In the genomic region with DNA sequence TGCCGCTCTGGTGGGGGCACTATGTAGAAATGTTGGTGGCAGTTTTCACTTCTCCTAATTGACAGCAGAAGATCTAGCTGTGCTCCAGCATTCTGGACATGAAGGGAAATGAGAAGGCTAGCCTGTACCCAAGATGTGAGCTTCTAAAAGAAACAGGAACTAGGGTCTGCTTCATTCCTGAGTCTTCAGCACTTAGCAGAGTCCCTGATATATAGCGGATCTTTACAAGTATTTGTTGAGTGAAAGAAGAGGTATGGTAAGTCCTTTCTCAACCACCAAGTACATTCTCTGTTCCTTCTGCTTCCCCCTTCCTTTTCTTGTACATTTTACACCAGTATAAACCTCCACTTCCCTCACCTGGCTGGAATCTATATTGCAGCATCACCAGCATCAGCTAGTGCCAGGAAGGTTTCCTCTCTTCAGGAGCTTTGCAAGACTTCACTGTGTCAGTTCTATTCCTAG, we compare ENCODE assay signal across 8 cellular contexts.
DNase-seq lines count a peak whose midpoint lies in the region; ATAC-seq and TF ChIP-seq lines count a peak whose summit lies in the region.

No MANE protein-coding gene starts in this region.

- TF ChIP-seq POLR2A in heart left ventricle (IDR thresholded peaks at IDR 0.05) = no peak
- no peak for TF ChIP-seq POLR2A in body of pancreas (IDR thresholded peaks at IDR 0.05)

- H3K36me3 Mint-ChIP-seq in activated naive CD4-positive, alpha-beta T cell treated with anti-CD3 and anti-CD28 coated beads, Interleukin-2, amount 50 U/mL, for 72 hours = no peaks in the 10 kb centered on the region

- H3K36me3 ChIP-seq in heart left ventricle = no peaks in the 10 kb centered on the region
- no peaks in the 10 kb centered on the region for H3K36me3 ChIP-seq in right atrium auricular region
- H3K36me3 ChIP-seq in body of pancreas (replicated peaks in 1 of 2; ENCODE audit: insufficient read depth in 1 of 2, low read depth in 2 of 2) = no peaks in the 10 kb centered on the region
- H3K36me3 ChIP-seq in upper lobe of right lung = no peaks in the 10 kb centered on the region
- no peaks in the 10 kb centered on the region for H3K36me3 ChIP-seq in GM23248 (ENCODE audit: low read depth)

- H3K9ac ChIP-seq in GM23248 = no peak overlapping the region

- intact Hi-C loops in heart left ventricle (cut with DNase I) (no loop called here), body of pancreas (cut with DNase I) (no loop called here), upper lobe of right lung (cut with DNase I) (no loop called here)

- H3F3A ChIP-seq in GM23248 (ENCODE audit: insufficient read depth) = no peaks in the 10 kb centered on the region

- no peaks in the 10 kb centered on the region for H3K9me2 ChIP-seq in GM23248 (ENCODE audit: insufficient read depth)

- H3K27ac ChIP-seq in heart left ventricle (no peak overlapping the region), right atrium auricular region (no peak overlapping the region), body of pancreas (peak overlapping the region in 1 of 4 donors; percentile 26), upper lobe of right lung (no peak overlapping the region), GM23248 (no peak overlapping the region)

- 87 to 89% (median 88%) methylated on average over 2 of the region's 2 CpGs for WGBS in heart left ventricle, 4 donors
- 92 to 94% methylated on average over 2 of the region's 2 CpGs for WGBS in body of pancreas, 2 donors
- 43 to 46% methylated on average over 2 of the region's 2 CpGs for WGBS in GM23248 (ENCODE audit: low coverage in 1 of 2, low lambda C conversion rate in 2 of 2, missing lambda C conversion rate in 2 of 2), 2 experiments

- no peaks in the 10 kb centered on the region for H3K79me2 ChIP-seq in GM23248 (ENCODE audit: insufficient read depth)

- peak in 3 of 4 donors; percentile 24 to 45 (median 36) for ATAC-seq in heart left ventricle
- peak; percentile 56 for ATAC-seq in HG03565 (IDR thresholded peaks at IDR 0.05; ENCODE audit: unreplicated experiment)
- no peak for ATAC-seq in body of pancreas
- peak; percentile 78 for ATAC-seq in upper lobe of right lung
- ATAC-seq in omental fat pad (ENCODE audit: low FRiP score) = no peak
- ATAC-seq in activated naive CD4-positive, alpha-beta T cell treated with anti-CD3 and anti-CD28 coated beads, Interleukin-2, amount 50 U/mL, for 72 hours = no peak

- peaks cover 0 to 6% (median 0%) of the 10 kb centered on the region in 12 donors for H3K4me1 ChIP-seq in heart left ventricle
- H3K4me1 ChIP-seq in right atrium auricular region = no peaks in the 10 kb centered on the region
- H3K4me1 ChIP-seq in body of pancreas = no peaks in the 10 kb centered on the region
- no peaks in the 10 kb centered on the region for H3K4me1 ChIP-seq in upper lobe of right lung
- H3K4me1 ChIP-seq in GM23248 (ENCODE audit: insufficient read depth) = no peaks in the 10 kb centered on the region

- in situ Hi-C loops in GM23248 (cut with MboI) = no loop called here

- H3K4me3 ChIP-seq in heart left ventricle (no peak overlapping the region), right atrium auricular region (no peak overlapping the region), body of pancreas (no peak overlapping the region), upper lobe of right lung (no peak overlapping the region), GM23248 (no peak overlapping the region)

- H4K20me1 ChIP-seq in GM23248 (ENCODE audit: insufficient read depth) = no peaks in the 10 kb centered on the region

- no peak overlapping the region for H3K4me2 ChIP-seq in GM23248 (ENCODE audit: unreplicated experiment)

- DNase-seq in heart left ventricle (no peak), right atrium auricular region (ENCODE audit: low spot score) (no peak), body of pancreas (peak in 1 of 4 donors; percentile 37), upper lobe of right lung (no peak), GM23248 (no peak), omental fat pad (ENCODE audit: low spot score) (no peak)
- DNase-seq in activated naive CD4-positive, alpha-beta T cell treated with anti-CD3 and anti-CD28 coated beads, Interleukin-2, amount 50 U/mL, for 72 hours (ENCODE audit: low spot score in 2 of 2) = no peak

- peaks cover 0 to 5% of the 10 kb centered on the region in 2 donors for H3K9me3 Mint-ChIP-seq in activated naive CD4-positive, alpha-beta T cell treated with anti-CD3 and anti-CD28 coated beads, Interleukin-2, amount 50 U/mL, for 72 hours

- H3K9me3 ChIP-seq in heart left ventricle (no peaks in the 10 kb centered on the region), right atrium auricular region (no peaks in the 10 kb centered on the region), body of pancreas (no peaks in the 10 kb centered on the region), upper lobe of right lung (no peaks in the 10 kb centered on the region), GM23248 (ENCODE audit: low read depth) (no peaks in the 10 kb centered on the region)

- H3K27me3 ChIP-seq in heart left ventricle (peaks cover 0 to 10% (median 0%) of the 10 kb centered on the region in 9 donors), right atrium auricular region (no peaks in the 10 kb centered on the region), body of pancreas (no peaks in the 10 kb centered on the region), upper lobe of right lung (no peaks in the 10 kb centered on the region), GM23248 (replicated peaks; ENCODE audit: insufficient read depth) (no peaks in the 10 kb centered on the region)

- no peak overlapping the region for H2AFZ ChIP-seq in GM23248

- no peak overlapping the region for H3K27ac Mint-ChIP-seq in activated naive CD4-positive, alpha-beta T cell treated with anti-CD3 and anti-CD28 coated beads, Interleukin-2, amount 50 U/mL, for 72 hours

- peak in 2 of 12 donors; percentile 21 to 29 for TF ChIP-seq CTCF in heart left ventricle (IDR thresholded peaks at IDR 0.05)
- no peak for TF ChIP-seq CTCF in right atrium auricular region (IDR thresholded peaks at IDR 0.05)
- TF ChIP-seq CTCF in body of pancreas (IDR thresholded peaks at IDR 0.05) = peak in 4 of 7 experiments; percentile 10 to 32 (median 18)
- no peak for TF ChIP-seq CTCF in upper lobe of right lung (IDR thresholded peaks at IDR 0.05)
- no peak for TF ChIP-seq CTCF in omental fat pad (IDR thresholded peaks at IDR 0.05)

Comparison
In these comparisons a context has a peak if more than half of its experiments do, and no peak if none do; other contexts are left out.
1. ATAC-seq: peak in heart left ventricle (3 of 4), HG03565 (single experiment) and upper lobe of right lung (single experiment); none in body of pancreas (single experiment), omental fat pad (single experiment) and activated naive CD4-positive, alpha-beta T cell treated with anti-CD3 and anti-CD28 coated beads, Interleukin-2, amount 50 U/mL, for 72 hours (0 of 2).
2. CTCF ChIP-seq: peak in body of pancreas (4 of 7); none in right atrium auricular region (0 of 2), upper lobe of right lung (single experiment) and omental fat pad (0 of 3).